8 cellular contexts compared by ENCODE assay signal in the genomic region with DNA sequence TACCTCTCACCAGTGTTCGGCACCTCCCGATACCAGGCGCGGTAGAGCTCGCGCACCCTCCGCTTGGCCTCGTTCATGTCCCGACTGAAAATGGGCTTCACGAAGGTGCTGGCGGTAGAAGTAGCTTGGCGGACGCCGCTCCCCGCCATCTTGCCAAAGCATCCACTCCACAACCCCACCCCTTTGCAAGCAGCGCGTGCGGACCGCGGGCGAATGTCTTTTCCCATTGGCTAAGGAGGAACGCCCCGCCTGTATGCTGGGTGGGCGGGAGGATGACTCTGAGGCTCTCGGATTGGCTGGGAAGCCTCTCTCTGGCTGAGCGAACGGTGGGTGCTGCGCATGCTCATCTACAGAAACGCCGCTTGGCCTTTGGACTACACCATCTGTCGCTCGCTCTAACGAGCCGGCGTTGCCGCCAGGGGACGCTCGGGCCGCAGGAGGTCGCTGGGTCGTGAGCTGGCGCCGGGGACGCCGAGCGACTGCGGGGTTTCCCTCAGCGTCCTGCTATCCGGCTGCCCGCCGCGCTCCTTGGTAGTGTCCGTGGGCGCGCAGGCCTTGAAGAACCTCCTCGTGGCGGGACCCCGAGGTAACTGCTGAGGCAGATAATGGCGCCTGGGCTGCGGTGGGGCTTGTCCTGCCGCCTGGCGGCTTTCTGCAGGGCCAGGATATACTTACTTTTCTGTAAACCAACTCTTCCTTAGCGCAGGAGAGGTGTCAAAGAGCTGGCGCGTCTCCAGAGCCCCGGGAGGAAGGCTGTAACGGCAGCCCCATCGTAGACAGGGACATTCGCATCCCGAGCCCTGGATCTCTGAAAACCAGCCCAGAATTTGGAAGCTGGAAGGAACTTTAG. TPM values are rescaled to one million over a fixed set of nuclear protein-coding genes. Genes with fewer than 3 reads are reported as not detected.
DNase-seq lines count a peak whose midpoint lies in the region; ATAC-seq and TF ChIP-seq lines count a peak whose summit lies in the region.

Gene NDUFA6 (minus strand): TSS at position 177 of the 850 bp plus-strand sequence. CDS start 28 bp downstream, at position 149.

- peaks cover 35% of the 10 kb centered on the region for H3K36me3 Mint-ChIP-seq in activated B cell treated with CpG ODN at 0.5 μM for 24 hours (ENCODE audit: low read depth)

- peak within 1 kb of the TSS; percentile 97 for H3K4me3 Mint-ChIP-seq in activated B cell treated with CpG ODN at 0.5 μM for 24 hours

- peaks cover 32% of the 10 kb centered on the region for H3K4me1 Mint-ChIP-seq in activated B cell treated with CpG ODN at 0.5 μM for 24 hours

- DNase-seq in AG08395 (ENCODE audit: low spot score) (peak; percentile 100), NCI-H226 (peak; percentile 86), activated B cell treated with CpG ODN at 0.5 μM for 24 hours (peak; percentile 93), inferior parietal cortex (ENCODE audit: extremely low spot score) (peak; percentile 99)
- DNase-seq in central memory CD4-positive, alpha-beta T cell: peak; percentile 99
- peak; percentile 96 to 97 for DNase-seq in stimulated activated CD4-positive, alpha-beta T cell treated with anti-CD3 and anti-CD28 coated beads, Interleukin-12 subunit alpha, Interleukin-12 subunit beta, amount 100 ng/mL, for 24 hours (ENCODE audit: low read depth in 2 of 2)

- intact Hi-C loops in activated B cell treated with CpG ODN at 0.5 μM for 24 hours (cut with micrococcal nuclease): loop anchor here (1.0 to 10.0 kb wide), 13 partner anchors 11 to 521 kb away; partner anchors contain the start of genes NAGA, POLDIP3, SERHL2 and SREBF2

- peak; percentile 44 for TF ChIP-seq CTCF in activated B cell treated with CpG ODN at 0.5 μM for 24 hours (IDR thresholded peaks at IDR 0.05)

- H3K27ac Mint-ChIP-seq in activated B cell treated with CpG ODN at 0.5 μM for 24 hours: peak within 1 kb of the TSS; percentile 98

- CTCF ChIA-PET in activated B cell treated with CpG ODN at 0.5 μM for 24 hours (lab: Charles Lee): interaction anchor here (0.6 to 3.1 kb wide), 20 partner anchors 9 to 394 kb away, joined by 3 to 36 read pairs (median 5); partner anchors contain the start of genes NAGA, SEPTIN3 and SMDT1

- POLR2A ChIA-PET in activated B cell treated with CpG ODN at 0.5 μM for 24 hours (lab: Charles Lee): interaction anchor here (0.6 to 4.3 kb wide), 31 partner anchors 8 to 644 kb away, joined by 3 to 174 read pairs (median 6); partner anchors contain the start of genes CCDC134, CENPM, DESI1 and NAGA

- peak; percentile 90 for ATAC-seq in GM18907 (IDR thresholded peaks at IDR 0.05; ENCODE audit: unreplicated experiment)
- peak; percentile 96 for ATAC-seq in HG03175 (IDR thresholded peaks at IDR 0.05; ENCODE audit: unreplicated experiment)
- peak; percentile 88 for ATAC-seq in activated B cell treated with CpG ODN at 0.5 μM for 24 hours (ENCODE audit: low read depth)

- H3K9me3 Mint-ChIP-seq in activated B cell treated with CpG ODN at 0.5 μM for 24 hours: no peaks in the 10 kb centered on the region

- no peaks in the 10 kb centered on the region for H3K27me3 Mint-ChIP-seq in activated B cell treated with CpG ODN at 0.5 μM for 24 hours

RNA-seq across cellular contexts. Expression of gene NDUFA6, which starts in this region (rescaled TPM):
- 73.6 and 83.2 TPM in 2 replicates for total RNA-seq in activated B cell treated with CpG ODN at 0.5 μM for 24 hours

Comparison
In these comparisons a context has a peak if more than half of its experiments do, and no peak if none do; other contexts are left out.
1. Peak in every context shown above with its lines: DNase-seq and ATAC-seq.